In genomic region chr9:133987455-133987800, GRCh38 we compare ENCODE assay signal across 2 cellular contexts.
TF ChIP-seq lines count a peak whose summit lies in the region.

No MANE protein-coding gene starts in this region.

TF ChIP-seq in GM12878, 131 proteins besides CTCF, POLR2A, EP300 and RAD21:
- TF ChIP-seq SREBF2 (IDR thresholded peaks at IDR 0.05; ENCODE audit: low read length) (no peak), BCLAF1 (IDR thresholded peaks at IDR 0.05) (no peak), PBX3 (IDR thresholded peaks at IDR 0.05; ENCODE audit: insufficient replicate concordance, low read depth, low read length) (no peak)

TF ChIP-seq in HepG2, 621 proteins besides CTCF, POLR2A, EP300 and RAD21:
- TF ChIP-seq ZMYM4 (CRISPR knock-in tag; IDR thresholded peaks at IDR 0.05), result no peak
- no peak for TF ChIP-seq CAMTA2 (CRISPR knock-in tag; IDR thresholded peaks at IDR 0.05; ENCODE audit: borderline replicate concordance)
- no peak for TF ChIP-seq ARID2 (CRISPR knock-in tag; IDR thresholded peaks at IDR 0.05; ENCODE audit: borderline replicate concordance)
- no peak for TF ChIP-seq MYPOP (CRISPR knock-in tag; IDR thresholded peaks at IDR 0.05)
- no peak for TF ChIP-seq ZNF337 (CRISPR knock-in tag; IDR thresholded peaks at IDR 0.05; ENCODE audit: borderline replicate concordance, low read depth)
- TF ChIP-seq ZNF816 (CRISPR knock-in tag; IDR thresholded peaks at IDR 0.05; ENCODE audit: borderline replicate concordance), result no peak
- no peak for TF ChIP-seq ZNF777 (CRISPR knock-in tag; IDR thresholded peaks at IDR 0.05)
- TF ChIP-seq GPBP1L1 (CRISPR knock-in tag; IDR thresholded peaks at IDR 0.05), result no peak
- no peak for TF ChIP-seq ZNF570 (CRISPR knock-in tag; IDR thresholded peaks at IDR 0.05; ENCODE audit: borderline replicate concordance)
- TF ChIP-seq SRY (CRISPR knock-in tag; IDR thresholded peaks at IDR 0.05), result no peak
- TF ChIP-seq TRIM24 (CRISPR knock-in tag; IDR thresholded peaks at IDR 0.05), result no peak
- TF ChIP-seq BCL6 (CRISPR knock-in tag; IDR thresholded peaks at IDR 0.05), result no peak
- no peak for TF ChIP-seq HNF4A (CRISPR knock-in tag; IDR thresholded peaks at IDR 0.05)
